Comparison of ENCODE assay signal across 1 cellular context in genomic region chr11:68146704-68147474, GRCh38.
TF ChIP-seq lines count a peak whose summit lies in the region.

No MANE protein-coding gene starts in this region.

TF ChIP-seq in HepG2, 621 proteins besides CTCF, POLR2A, EP300 and RAD21 (continued from another document and continues in another):
- TF ChIP-seq, protein P1, sequence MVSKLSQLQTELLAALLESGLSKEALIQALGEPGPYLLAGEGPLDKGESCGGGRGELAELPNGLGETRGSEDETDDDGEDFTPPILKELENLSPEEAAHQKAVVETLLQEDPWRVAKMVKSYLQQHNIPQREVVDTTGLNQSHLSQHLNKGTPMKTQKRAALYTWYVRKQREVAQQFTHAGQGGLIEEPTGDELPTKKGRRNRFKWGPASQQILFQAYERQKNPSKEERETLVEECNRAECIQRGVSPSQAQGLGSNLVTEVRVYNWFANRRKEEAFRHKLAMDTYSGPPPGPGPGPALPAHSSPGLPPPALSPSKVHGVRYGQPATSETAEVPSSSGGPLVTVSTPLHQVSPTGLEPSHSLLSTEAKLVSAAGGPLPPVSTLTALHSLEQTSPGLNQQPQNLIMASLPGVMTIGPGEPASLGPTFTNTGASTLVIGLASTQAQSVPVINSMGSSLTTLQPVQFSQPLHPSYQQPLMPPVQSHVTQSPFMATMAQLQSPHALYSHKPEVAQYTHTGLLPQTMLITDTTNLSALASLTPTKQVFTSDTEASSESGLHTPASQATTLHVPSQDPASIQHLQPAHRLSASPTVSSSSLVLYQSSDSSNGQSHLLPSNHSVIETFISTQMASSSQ (IDR thresholded peaks at IDR 0.05; ENCODE audit: low read depth), result no peak; the same call in 1 of the 2 replicates
- TF ChIP-seq, protein P1 (CRISPR knock-in tag; IDR thresholded peaks at IDR 0.05; ENCODE audit: borderline replicate concordance), result peak; percentile 89; the same call in 1 of the 2 replicates
- TF ChIP-seq HMG20A (CRISPR knock-in tag; IDR thresholded peaks at IDR 0.05; ENCODE audit: borderline replicate concordance) (peak; percentile 84; the same call in 1 of the 2 replicates), HOXD1 (CRISPR knock-in tag; IDR thresholded peaks at IDR 0.05) (peak; percentile 66; the same call in 1 of the 2 replicates), ZNF547 (CRISPR knock-in tag; IDR thresholded peaks at IDR 0.05) (peak; percentile 70; the same call in 1 of the 2 replicates), ZNF224 (CRISPR knock-in tag; IDR thresholded peaks at IDR 0.05) (peak; percentile 66; the same call in 1 of the 2 replicates), THAP9 (CRISPR knock-in tag; IDR thresholded peaks at IDR 0.05; ENCODE audit: borderline replicate concordance) (no peak), ZNF510 (CRISPR knock-in tag; IDR thresholded peaks at IDR 0.05; ENCODE audit: low read depth) (no peak), ZNF337 (CRISPR knock-in tag; IDR thresholded peaks at IDR 0.05; ENCODE audit: borderline replicate concordance, low read depth) (0 out of 2 replicates have a peak, but pooled peaks have one; percentile 25), MEF2D (CRISPR knock-in tag; IDR thresholded peaks at IDR 0.05) (peak; percentile 70; the same call in 1 of the 2 replicates), GABPA (IDR thresholded peaks at IDR 0.05; ENCODE audit: low read depth, low read length) (no peak), GABPA (CRISPR knock-in tag; IDR thresholded peaks at IDR 0.05; ENCODE audit: low read depth) (peak; percentile 77), ZNF282 (IDR thresholded peaks at IDR 0.05; ENCODE audit: partially characterized antibody) (no peak), ZNF709 (CRISPR knock-in tag; IDR thresholded peaks at IDR 0.05) (peak; percentile 75), STAG1 (CRISPR knock-in tag; IDR thresholded peaks at IDR 0.05) (peak; percentile 50), ARID5B (CRISPR knock-in tag; IDR thresholded peaks at IDR 0.05) (peak; percentile 92), ZNF431 (CRISPR knock-in tag; IDR thresholded peaks at IDR 0.05; ENCODE audit: borderline replicate concordance, low read depth) (peak; percentile 96), HNF4A (CRISPR knock-in tag; IDR thresholded peaks at IDR 0.05) (peak; percentile 85), NONO (IDR thresholded peaks at IDR 0.05) (no peak), NONO (CRISPR knock-in tag; conservative IDR thresholded peaks at IDR 0.05) (peak; percentile 71), ZNF83 (CRISPR knock-in tag; IDR thresholded peaks at IDR 0.05; ENCODE audit: borderline replicate concordance) (peak; percentile 80; the same call in 1 of the 2 replicates), ZNF432 (CRISPR knock-in tag; IDR thresholded peaks at IDR 0.05; ENCODE audit: borderline replicate concordance) (no peak), AKAP8 (CRISPR knock-in tag; IDR thresholded peaks at IDR 0.05) (0 out of 2 replicates have a peak, but pooled peaks have one; percentile 51), ZNF44 (CRISPR knock-in tag; IDR thresholded peaks at IDR 0.05) (no peak), ZNF350 (CRISPR knock-in tag; IDR thresholded peaks at IDR 0.05; ENCODE audit: borderline replicate concordance, low read depth) (peak; percentile 93), TBL1XR1 (IDR thresholded peaks at IDR 0.05; ENCODE audit: borderline replicate concordance, low read length, partially characterized antibody) (peak; percentile 59), ATF7 (IDR thresholded peaks at IDR 0.05) (no peak), ATF7 (CRISPR knock-in tag; IDR thresholded peaks at IDR 0.05) (peak; percentile 64; the same call in 1 of the 2 replicates), HNRNPUL1 (IDR thresholded peaks at IDR 0.05; ENCODE audit: low read depth, low read length) (no peak), ZNF746 (CRISPR knock-in tag; IDR thresholded peaks at IDR 0.05) (peak; percentile 81), GLI4 (CRISPR knock-in tag; IDR thresholded peaks at IDR 0.05; ENCODE audit: borderline replicate concordance) (0 out of 2 replicates have a peak, but pooled peaks have one; percentile 54), GABPB1 (CRISPR knock-in tag; IDR thresholded peaks at IDR 0.05) (peak; percentile 88), ZSCAN9 (CRISPR knock-in tag; IDR thresholded peaks at IDR 0.05; ENCODE audit: borderline replicate concordance) (peak; percentile 95), FOXP1 (IDR thresholded peaks at IDR 0.05) (no peak), FOXP1 (CRISPR knock-in tag; IDR thresholded peaks at IDR 0.05) (peak; percentile 77), SETDB1 (CRISPR knock-in tag; IDR thresholded peaks at IDR 0.05; ENCODE audit: borderline replicate concordance) (no peak), SNRNP70 (IDR thresholded peaks at IDR 0.05; ENCODE audit: low read depth, low read length) (no peak)
- TF ChIP-seq, protein P2, sequence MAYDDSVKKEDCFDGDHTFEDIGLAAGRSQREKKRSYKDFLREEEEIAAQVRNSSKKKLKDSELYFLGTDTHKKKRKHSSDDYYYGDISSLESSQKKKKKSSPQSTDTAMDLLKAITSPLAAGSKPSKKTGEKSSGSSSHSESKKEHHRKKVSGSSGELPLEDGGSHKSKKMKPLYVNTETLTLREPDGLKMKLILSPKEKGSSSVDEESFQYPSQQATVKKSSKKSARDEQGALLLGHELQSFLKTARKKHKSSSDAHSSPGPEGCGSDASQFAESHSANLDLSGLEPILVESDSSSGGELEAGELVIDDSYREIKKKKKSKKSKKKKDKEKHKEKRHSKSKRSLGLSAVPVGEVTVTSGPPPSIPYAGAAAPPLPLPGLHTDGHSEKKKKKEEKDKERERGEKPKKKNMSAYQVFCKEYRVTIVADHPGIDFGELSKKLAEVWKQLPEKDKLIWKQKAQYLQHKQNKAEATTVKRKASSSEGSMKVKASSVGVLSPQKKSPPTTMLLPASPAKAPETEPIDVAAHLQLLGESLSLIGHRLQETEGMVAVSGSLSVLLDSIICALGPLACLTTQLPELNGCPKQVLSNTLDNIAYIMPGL (CRISPR knock-in tag; IDR thresholded peaks at IDR 0.05; ENCODE audit: borderline replicate concordance in 1 of 2, low read depth in 1 of 2), result peak in 1 of 2 experiments; percentile 88; a peak in 2 of 4 replicates
- TF ChIP-seq, protein P3, sequence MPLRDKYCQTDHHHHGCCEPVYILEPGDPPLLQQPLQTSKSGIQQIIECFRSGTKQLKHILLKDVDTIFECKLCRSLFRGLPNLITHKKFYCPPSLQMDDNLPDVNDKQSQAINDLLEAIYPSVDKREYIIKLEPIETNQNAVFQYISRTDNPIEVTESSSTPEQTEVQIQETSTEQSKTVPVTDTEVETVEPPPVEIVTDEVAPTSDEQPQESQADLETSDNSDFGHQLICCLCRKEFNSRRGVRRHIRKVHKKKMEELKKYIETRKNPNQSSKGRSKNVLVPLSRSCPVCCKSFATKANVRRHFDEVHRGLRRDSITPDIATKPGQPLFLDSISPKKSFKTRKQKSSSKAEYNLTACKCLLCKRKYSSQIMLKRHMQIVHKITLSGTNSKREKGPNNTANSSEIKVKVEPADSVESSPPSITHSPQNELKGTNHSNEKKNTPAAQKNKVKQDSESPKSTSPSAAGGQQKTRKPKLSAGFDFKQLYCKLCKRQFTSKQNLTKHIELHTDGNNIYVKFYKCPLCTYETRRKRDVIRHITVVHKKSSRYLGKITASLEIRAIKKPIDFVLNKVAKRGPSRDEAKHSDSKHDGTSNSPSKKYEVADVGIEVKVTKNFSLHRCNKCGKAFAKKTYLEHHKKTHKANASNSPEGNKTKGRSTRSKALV (CRISPR knock-in tag; IDR thresholded peaks at IDR 0.05), result no peak
- TF ChIP-seq, protein P4, sequence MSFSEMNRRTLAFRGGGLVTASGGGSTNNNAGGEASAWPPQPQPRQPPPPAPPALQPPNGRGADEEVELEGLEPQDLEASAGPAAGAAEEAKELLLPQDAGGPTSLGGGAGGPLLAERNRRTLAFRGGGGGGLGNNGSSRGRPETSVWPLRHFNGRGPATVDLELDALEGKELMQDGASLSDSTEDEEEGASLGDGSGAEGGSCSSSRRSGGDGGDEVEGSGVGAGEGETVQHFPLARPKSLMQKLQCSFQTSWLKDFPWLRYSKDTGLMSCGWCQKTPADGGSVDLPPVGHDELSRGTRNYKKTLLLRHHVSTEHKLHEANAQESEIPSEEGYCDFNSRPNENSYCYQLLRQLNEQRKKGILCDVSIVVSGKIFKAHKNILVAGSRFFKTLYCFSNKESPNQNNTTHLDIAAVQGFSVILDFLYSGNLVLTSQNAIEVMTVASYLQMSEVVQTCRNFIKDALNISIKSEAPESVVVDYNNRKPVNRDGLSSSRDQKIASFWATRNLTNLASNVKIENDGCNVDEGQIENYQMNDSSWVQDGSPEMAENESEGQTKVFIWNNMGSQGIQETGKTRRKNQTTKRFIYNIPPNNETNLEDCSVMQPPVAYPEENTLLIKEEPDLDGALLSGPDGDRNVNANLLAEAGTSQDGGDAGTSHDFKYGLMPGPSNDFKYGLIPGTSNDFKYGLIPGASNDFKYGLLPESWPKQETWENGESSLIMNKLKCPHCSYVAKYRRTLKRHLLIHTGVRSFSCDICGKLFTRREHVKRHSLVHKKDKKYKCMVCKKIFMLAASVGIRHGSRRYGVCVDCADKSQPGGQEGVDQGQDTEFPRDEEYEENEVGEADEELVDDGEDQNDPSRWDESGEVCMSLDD (CRISPR knock-in tag; IDR thresholded peaks at IDR 0.05; ENCODE audit: borderline replicate concordance), result peak; percentile 94
- TF ChIP-seq, protein P5, sequence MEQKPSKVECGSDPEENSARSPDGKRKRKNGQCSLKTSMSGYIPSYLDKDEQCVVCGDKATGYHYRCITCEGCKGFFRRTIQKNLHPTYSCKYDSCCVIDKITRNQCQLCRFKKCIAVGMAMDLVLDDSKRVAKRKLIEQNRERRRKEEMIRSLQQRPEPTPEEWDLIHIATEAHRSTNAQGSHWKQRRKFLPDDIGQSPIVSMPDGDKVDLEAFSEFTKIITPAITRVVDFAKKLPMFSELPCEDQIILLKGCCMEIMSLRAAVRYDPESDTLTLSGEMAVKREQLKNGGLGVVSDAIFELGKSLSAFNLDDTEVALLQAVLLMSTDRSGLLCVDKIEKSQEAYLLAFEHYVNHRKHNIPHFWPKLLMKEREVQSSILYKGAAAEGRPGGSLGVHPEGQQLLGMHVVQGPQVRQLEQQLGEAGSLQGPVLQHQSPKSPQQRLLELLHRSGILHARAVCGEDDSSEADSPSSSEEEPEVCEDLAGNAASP (CRISPR knock-in tag; IDR thresholded peaks at IDR 0.05; ENCODE audit: borderline replicate concordance), result peak; percentile 91
